8 cellular contexts compared by ENCODE assay signal in the genomic region with DNA sequence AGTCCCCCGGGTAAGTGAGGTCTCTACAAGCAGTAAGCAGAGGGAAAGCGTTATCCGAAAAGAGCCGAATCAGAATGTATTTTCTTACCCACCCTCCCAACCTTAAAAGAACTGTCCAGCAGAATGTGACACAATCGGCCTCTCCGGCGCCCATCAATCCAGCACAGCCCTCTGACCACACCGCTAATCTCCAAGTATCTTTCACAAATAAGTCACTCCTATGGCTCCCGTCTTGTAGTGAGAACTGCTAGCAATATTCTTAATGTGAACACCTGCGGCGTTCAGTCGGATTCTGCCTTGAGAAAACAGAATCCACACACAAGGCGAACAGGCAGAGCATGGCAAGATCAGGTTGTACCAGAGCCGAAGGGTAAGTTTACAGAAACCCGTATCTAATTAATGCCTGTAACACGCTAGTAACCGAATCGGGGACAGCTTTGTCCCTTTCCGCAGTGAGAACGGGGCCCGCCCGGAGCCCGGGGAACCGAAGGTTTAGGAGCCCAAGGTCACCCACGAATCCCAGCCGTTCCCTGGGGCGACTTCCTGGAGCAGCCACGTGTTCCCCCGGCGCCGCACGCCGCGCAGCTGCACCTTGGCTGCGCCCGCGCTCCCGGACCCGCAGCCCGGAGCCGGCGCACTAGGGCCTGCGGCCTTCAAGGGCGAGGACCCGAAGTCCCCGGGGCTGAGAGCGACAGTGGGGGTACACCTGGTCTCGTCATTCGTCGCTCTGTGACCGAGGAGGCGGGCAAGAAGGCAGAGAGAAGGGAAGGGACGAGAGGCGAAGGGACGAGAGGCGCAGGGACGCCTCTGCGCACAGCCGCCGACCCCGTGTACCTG. TPM values are rescaled to one million over a fixed set of nuclear protein-coding genes. Genes with fewer than 3 reads are reported as not detected.
A peak's percentile ranks its signal among the peaks of the same experiment; 100 is the strongest.
DNase-seq lines count a peak whose midpoint lies in the region; ATAC-seq and TF ChIP-seq lines count a peak whose summit lies in the region.

No MANE protein-coding gene starts in this region.

- no peaks in the 10 kb centered on the region for H3K9me3 ChIP-seq in endodermal cell (ENCODE audit: control insufficient read depth, low read length)

- H3K27ac ChIP-seq in endodermal cell (ENCODE audit: low read depth, low read length): peak overlapping the region; percentile 92

- no peaks in the 10 kb centered on the region for H3K4me1 ChIP-seq in endodermal cell (ENCODE audit: control insufficient read depth, insufficient read depth, low read length)

- ATAC-seq in GM18907 (IDR thresholded peaks at IDR 0.05; ENCODE audit: unreplicated experiment) (peak; percentile 47), HG03175 (IDR thresholded peaks at IDR 0.05; ENCODE audit: unreplicated experiment) (peak; percentile 47)
- ATAC-seq in activated CD8-positive, alpha-beta memory T cell treated with anti-CD3 and anti-CD28 coated beads, Interleukin-2, amount 10 ng/mL, durations not matched to agents 7 days and 5 days: peak; percentile 48

- H3K36me3 Mint-ChIP-seq in activated CD8-positive, alpha-beta memory T cell treated with anti-CD3 and anti-CD28 coated beads, Interleukin-2, amount 10 ng/mL, durations not matched to agents 7 days and 5 days: peaks cover 39% of the 10 kb centered on the region
- peaks cover 11% of the 10 kb centered on the region for H3K36me3 Mint-ChIP-seq in endodermal cell (ENCODE audit: low read depth)

- peak overlapping the region; percentile 83 for H3K9ac ChIP-seq in endodermal cell (ENCODE audit: extremely low read depth, low read length, poor library complexity, severe bottlenecking)

- H3K27me3 Mint-ChIP-seq in activated CD8-positive, alpha-beta memory T cell treated with anti-CD3 and anti-CD28 coated beads, Interleukin-2, amount 10 ng/mL, durations not matched to agents 7 days and 5 days: no peaks in the 10 kb centered on the region
- H3K27me3 Mint-ChIP-seq in endodermal cell (ENCODE audit: insufficient read depth): no peaks in the 10 kb centered on the region

- WGBS in endodermal cell (ENCODE audit: insufficient coverage in 1 of 2, insufficient read length in 1 of 2), 2 experiments: 0 to 1% methylated on average over 30 to 61 of the region's 61 CpGs

- POLR2A ChIA-PET in AG04449 (lab: Yijun Ruan, JAX): interaction anchor here (0.9 kb wide), 1 partner anchor 448 kb away, joined by 3 read pairs; no protein-coding TSS in a partner anchor

- CTCF ChIA-PET in AG04449 (lab: Yijun Ruan, JAX): interaction anchor here (0.8 to 3.8 kb wide), 3 partner anchors 11 to 116 kb away, joined by 3 to 19 read pairs (median 11); no protein-coding TSS in a partner anchor
- CTCF ChIA-PET in activated CD8-positive, alpha-beta memory T cell treated with anti-CD3 and anti-CD28 coated beads, Interleukin-2, amount 10 ng/mL, durations not matched to agents 7 days and 5 days (lab: Charles Lee): interaction anchor here (0.9 to 13.2 kb wide), 7 partner anchors 9 to 111 kb away, joined by 3 to 238 read pairs (median 7); no protein-coding TSS in a partner anchor

- H3K27me3 ChIP-seq in endodermal cell (ENCODE audit: control insufficient read depth, insufficient read depth, low read length, poor library complexity, severe bottlenecking): no peaks in the 10 kb centered on the region

- H3K4me3 ChIP-seq in AG04449 (ENCODE audit: low read depth, low read length) (peak overlapping the region; percentile 92), endodermal cell (ENCODE audit: low read length) (peak overlapping the region; percentile 97)

- no peak for DNase-seq in AG04449 (ENCODE audit: low read depth, low spot score)
- DNase-seq in NCI-H69 (lab: John Stamatoyannopoulos, UW): peak; percentile 87
- DNase-seq in activated CD8-positive, alpha-beta memory T cell treated with anti-CD3 and anti-CD28 coated beads, Interleukin-2, amount 10 ng/mL, durations not matched to agents 7 days and 5 days: peak; percentile 73
- peak; percentile 82 for DNase-seq in endodermal cell
- DNase-seq in midbrain (lab: John Stamatoyannopoulos, UW): peak; percentile 52
- DNase-seq in stimulated activated CD8-positive, alpha-beta memory T cell treated with anti-CD3 and anti-CD28 coated beads, Interleukin-2, amount 100 ng/mL, for 1 hour (ENCODE audit: low read depth in 2 of 2): peak; percentile 9 to 19

- H3K36me3 ChIP-seq in endodermal cell (ENCODE audit: control insufficient read depth, insufficient read depth, low read length): peaks cover 8% of the 10 kb centered on the region

- H3K27ac Mint-ChIP-seq in activated CD8-positive, alpha-beta memory T cell treated with anti-CD3 and anti-CD28 coated beads, Interleukin-2, amount 10 ng/mL, durations not matched to agents 7 days and 5 days: peak overlapping the region; percentile 97
- H3K27ac Mint-ChIP-seq in endodermal cell: peak overlapping the region; percentile 93

- peaks cover 43% of the 10 kb centered on the region for H3K4me1 Mint-ChIP-seq in activated CD8-positive, alpha-beta memory T cell treated with anti-CD3 and anti-CD28 coated beads, Interleukin-2, amount 10 ng/mL, durations not matched to agents 7 days and 5 days
- peaks cover 18% of the 10 kb centered on the region for H3K4me1 Mint-ChIP-seq in endodermal cell

- H3K9me3 Mint-ChIP-seq in activated CD8-positive, alpha-beta memory T cell treated with anti-CD3 and anti-CD28 coated beads, Interleukin-2, amount 10 ng/mL, durations not matched to agents 7 days and 5 days (ENCODE audit: low read depth): no peaks in the 10 kb centered on the region
- H3K9me3 Mint-ChIP-seq in endodermal cell: no peaks in the 10 kb centered on the region

- no peak for TF ChIP-seq CTCF in AG04449 (IDR thresholded peaks at IDR 0.05; ENCODE audit: insufficient read depth, low read length, missing control alignments)
- TF ChIP-seq CTCF in endodermal cell (conservative IDR thresholded peaks at IDR 0.05): no peak

- H3K4me3 Mint-ChIP-seq in activated CD8-positive, alpha-beta memory T cell treated with anti-CD3 and anti-CD28 coated beads, Interleukin-2, amount 10 ng/mL, durations not matched to agents 7 days and 5 days: peak overlapping the region; percentile 100
- peak overlapping the region; percentile 86 for H3K4me3 Mint-ChIP-seq in endodermal cell

RNA-seq across cellular contexts. Expression of gene TFRC, which starts 0.7 kb away (rescaled TPM):
- total RNA-seq in activated CD8-positive, alpha-beta memory T cell treated with anti-CD3 and anti-CD28 coated beads, Interleukin-2, amount 10 ng/mL, durations not matched to agents 7 days and 5 days: 100 to 1,000 TPM; 409 to 782 TPM
- total RNA-seq in endodermal cell: 10 to 100 TPM; 69.0 to 90.0 TPM
- 72.5 TPM for polyA plus RNA-seq in endodermal cell (2013, experiment 1 of 2)
- polyA plus RNA-seq in endodermal cell (2013, experiment 2 of 2): 74.1 TPM

Comparison
In these comparisons a context has a peak if more than half of its experiments do, and no peak if none do; other contexts are left out.
1. RNA of gene TFRC, which starts 0.7 kb away (total RNA-seq): 409 to 782 TPM in activated CD8-positive, alpha-beta memory T cell treated with anti-CD3 and anti-CD28 coated beads, Interleukin-2, amount 10 ng/mL, durations not matched to agents 7 days and 5 days; 69.0 to 90.0 TPM in endodermal cell; every median in the first group is over 4 times any median in the second.
2. Peak in every context shown above with its lines, with median percentiles within 50 percentile points of each other: ATAC-seq.